Comparison of ENCODE assay signal across 9 cellular contexts in the genomic region with DNA sequence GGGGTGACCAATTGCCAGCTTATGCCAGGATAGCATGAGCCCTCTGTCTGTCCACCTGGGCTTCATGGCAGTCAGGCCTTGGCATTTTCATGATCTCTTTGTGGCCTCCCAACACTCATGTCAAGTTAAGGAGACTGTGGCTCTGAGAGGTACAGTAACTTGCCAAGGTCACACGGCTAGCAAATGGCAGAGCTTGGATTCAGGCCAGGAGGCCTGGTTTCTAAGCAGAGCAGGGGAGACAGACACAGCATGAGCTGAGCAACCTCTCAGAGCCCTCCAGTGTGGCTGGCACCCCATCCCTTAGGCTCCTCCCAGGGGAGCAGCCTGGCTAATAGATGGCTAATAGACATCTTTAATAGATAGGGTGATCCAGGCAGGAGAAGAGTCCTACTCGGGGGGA. TPM values are rescaled to one million over a fixed set of nuclear protein-coding genes. Genes with fewer than 3 reads are reported as not detected.
A peak's percentile ranks its signal among the peaks of the same experiment; 100 is the strongest.
DNase-seq lines count a peak whose midpoint lies in the region; TF ChIP-seq lines count a peak whose summit lies in the region.
"Had no signal": no experiment of that assay in that cellular context is flagged by ENCODE, and none has a peak within 500 bp of the region (broad histone marks: within the 10 kb centered on the region; RNA-seq: fewer than 3 reads in every experiment).

No MANE protein-coding gene starts in this region.

- H3K36me3 Mint-ChIP-seq in mesothelial cell of epicardium: peaks cover 12% of the 10 kb centered on the region

- H3K27me3 ChIP-seq in dorsolateral prefrontal cortex: no peaks in the 10 kb centered on the region
- no peaks in the 10 kb centered on the region for H3K27me3 ChIP-seq in tibial artery
- H3K27me3 ChIP-seq: neutrophil had no signal

- DNase-seq in NCI-H69 (lab: John Stamatoyannopoulos, UW) (peak; percentile 64), dorsolateral prefrontal cortex (peak in 1 of 10 donors; percentile 26), mesothelial cell of epicardium (ENCODE audit: low spot score in 2 of 2, unreplicated experiment in 2 of 2) (no peak), tibial artery (peak in 1 of 2 donors; percentile 66), NCI-H2107 treated with DMSO at 0.1 percent for 48 hours (lab: John Stamatoyannopoulos, UW; ENCODE audit: unreplicated experiment) (no peak), SIG-M5 treated with dmso at 0.1 percent for 504 hours (lab: John Stamatoyannopoulos, UW; ENCODE audit: unreplicated experiment) (no peak), NCI-H748 treated with DMSO at 0.1 percent for 48 hours (lab: John Stamatoyannopoulos, UW) (no peak)
- DNase-seq: T-helper 17 cell had no signal

- peak overlapping the region; percentile 88 for H3K27ac Mint-ChIP-seq in mesothelial cell of epicardium
- H3K27ac Mint-ChIP-seq: T-helper 17 cell had no signal

- H3K4me1 ChIP-seq in tibial artery: peaks cover 7 to 100% (median 84%) of the 10 kb centered on the region in 4 donors

- intact Hi-C loops in dorsolateral prefrontal cortex (cut with DNase I) (no loop called here), tibial artery (cut with DNase I; ENCODE audit: low total_unique reads) (loop anchor here (10.0 kb wide), 1 partner anchor 160 kb away; no protein-coding TSS in a partner anchor)

- peaks cover 60% of the 10 kb centered on the region for H3K4me1 Mint-ChIP-seq in mesothelial cell of epicardium
- H3K4me1 Mint-ChIP-seq: T-helper 17 cell had no signal

- no peaks in the 10 kb centered on the region for H3K27me3 Mint-ChIP-seq in mesothelial cell of epicardium (ENCODE audit: low read depth)

- H3K36me3 ChIP-seq in tibial artery: peaks cover 14 to 16% (median 15%) of the 10 kb centered on the region in 3 donors
- H3K36me3 ChIP-seq: neutrophil had no signal

- H3K27ac ChIP-seq in dorsolateral prefrontal cortex (peak overlapping the region in 37 of 59 donors; percentile 1 to 95 (median 37)), tibial artery (peak overlapping the region; percentile 83 to 86)
- H3K27ac ChIP-seq: neutrophil had no signal

- no peaks in the 10 kb centered on the region for H3K9me3 Mint-ChIP-seq in mesothelial cell of epicardium

- peak overlapping the region in 19 of 59 donors; percentile 4 to 61 (median 20) for H3K4me3 ChIP-seq in dorsolateral prefrontal cortex
- H3K4me3 ChIP-seq in tibial artery: no peak overlapping the region

- TF ChIP-seq CTCF in dorsolateral prefrontal cortex (IDR thresholded peaks at IDR 0.05 in 54 of 56, conservative IDR thresholded peaks at IDR 0.05 in 2 of 56; ENCODE audit: low read depth in 1 of 56, partially characterized antibody in 56 of 56) (no peak), mesothelial cell of epicardium (IDR thresholded peaks at IDR 0.05; ENCODE audit: unreplicated experiment) (no peak), tibial artery (IDR thresholded peaks at IDR 0.05) (no peak)

- no peaks in the 10 kb centered on the region for H3K9me3 ChIP-seq in tibial artery
- H3K9me3 ChIP-seq: neutrophil had no signal

- H3K4me3 Mint-ChIP-seq in mesothelial cell of epicardium: peak overlapping the region; percentile 44
- H3K4me3 Mint-ChIP-seq: T-helper 17 cell had no signal

RNA-seq across cellular contexts. Expression of a gene that starts 4.0 kb away (rescaled TPM):
- total RNA-seq in dorsolateral prefrontal cortex (100 to 1,000 TPM in 116 of 120 experiments, 10 to 100 TPM in 4; 47.3 to 302 (median 180) TPM), mesothelial cell of epicardium (84.4 to 86.6 TPM (median 85.3 TPM) in 3 replicates)

RNA-seq across cellular contexts. Expression of a gene that starts 16.6 kb away (rescaled TPM):
- 1 to 10 TPM in 119 of 120 experiments, under 1 TPM in 1; 0.60 to 9.2 (median 3.8) TPM for total RNA-seq in dorsolateral prefrontal cortex
- 8.5 to 9.4 TPM (median 8.5 TPM) in 3 replicates for total RNA-seq in mesothelial cell of epicardium
- total RNA-seq: T-helper 17 cell had no signal

RNA-seq across cellular contexts. Expression of a gene that starts 56.4 kb away (rescaled TPM):
- 10 to 100 TPM; 36.7 to 64.8 (median 47.0) TPM for total RNA-seq in dorsolateral prefrontal cortex
- 64.3 to 66.8 TPM (median 66.7 TPM) in 3 replicates for total RNA-seq in mesothelial cell of epicardium
